In the genomic region with DNA sequence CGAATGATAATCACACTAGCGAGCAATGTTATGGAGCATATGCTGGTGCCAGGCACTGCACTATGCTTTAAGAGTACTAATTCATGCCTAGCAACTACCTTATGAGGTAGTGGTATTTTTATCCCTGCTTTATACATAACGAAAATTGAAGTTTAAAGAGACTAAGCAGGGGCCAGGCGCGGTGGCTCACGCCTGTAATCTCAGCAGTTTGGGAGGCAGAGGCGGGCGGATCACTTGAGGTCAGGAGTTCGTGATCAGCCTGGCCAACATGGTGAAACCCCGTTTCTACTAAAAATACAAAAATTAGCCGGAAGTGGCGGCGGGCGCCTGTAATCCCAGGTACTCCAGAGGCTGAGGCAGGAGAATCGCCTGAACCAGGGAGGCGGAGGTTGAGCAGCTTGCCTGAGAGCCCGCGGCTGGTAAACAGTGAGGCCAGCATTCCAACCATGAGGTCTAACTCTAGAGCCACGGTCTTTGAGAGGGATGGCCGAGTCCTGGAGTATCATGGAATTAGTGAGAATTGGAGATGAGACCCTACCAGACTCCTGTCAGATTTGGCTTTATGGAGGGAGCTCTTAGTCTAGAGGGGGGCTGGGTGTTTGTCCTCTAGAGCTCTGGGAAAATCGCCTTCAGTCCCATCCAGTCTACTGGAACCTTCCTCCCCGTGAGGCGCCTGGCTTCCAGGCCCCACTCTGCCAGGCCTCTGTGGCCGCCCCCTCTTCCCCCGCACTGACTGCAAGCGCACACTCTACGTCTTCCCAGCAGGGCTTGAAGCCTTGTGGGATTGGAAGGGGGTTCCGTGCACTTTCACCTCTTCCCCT, we compare ENCODE assay signal across 1 cellular context.
TF ChIP-seq lines count a peak whose summit lies in the region.

No MANE protein-coding gene starts in this region.

TF ChIP-seq in IMR-90, 13 proteins besides CTCF, POLR2A, EP300 and RAD21:
- TF ChIP-seq ELK1 (IDR thresholded peaks at IDR 0.05; ENCODE audit: borderline replicate concordance, low read depth, low read length) (no peak), USF2 (IDR thresholded peaks at IDR 0.05; ENCODE audit: low read depth, low read length) (no peak), BHLHE40 (IDR thresholded peaks at IDR 0.05; ENCODE audit: low read depth, low read length) (no peak), CHD1 (IDR thresholded peaks at IDR 0.05; ENCODE audit: low read depth, low read length) (no peak), CEBPB (IDR thresholded peaks at IDR 0.05; ENCODE audit: low read depth, low read length) (no peak), MAFK (IDR thresholded peaks at IDR 0.05; ENCODE audit: low read depth, low read length) (no peak), MXI1 (IDR thresholded peaks at IDR 0.05; ENCODE audit: borderline replicate concordance, low read depth, low read length) (no peak), SMC3 (IDR thresholded peaks at IDR 0.05; ENCODE audit: low read depth, low read length) (no peak), MAZ (IDR thresholded peaks at IDR 0.05; ENCODE audit: borderline replicate concordance, low read depth, low read length) (no peak), NFE2L2 (IDR thresholded peaks at IDR 0.05; ENCODE audit: low read depth, low read length) (no peak), RFX5 (IDR thresholded peaks at IDR 0.05; ENCODE audit: low read depth, low read length) (no peak), FOS (IDR thresholded peaks at IDR 0.05; ENCODE audit: low read depth, low read length) (no peak), RCOR1 (IDR thresholded peaks at IDR 0.05; ENCODE audit: insufficient replicate concordance, low read length) (no peak)
TF ChIP-seq in IMR-90: peak in this region for 0.
